In genomic region chr5:122693963-122694362, GRCh38 we compare ENCODE assay signal across 25 cellular contexts.
"Had no signal": no experiment of that assay in that cellular context is flagged by ENCODE, and none has a peak within 500 bp of the region (broad histone marks: within the 10 kb centered on the region; RNA-seq: fewer than 3 reads in every experiment).

No MANE protein-coding gene starts in this region.

- H3K36me3 ChIP-seq: MG63 had no signal

- H3K4me2 ChIP-seq: SK-N-SH had no signal

- H3K27ac ChIP-seq: RWPE1 had no signal

- ATAC-seq: HepG2, Panc1, PC-3, T-cell had no signal

- DNase-seq: IMR-90; Karpas-422; KG1; MG63; NCI-H1092; NCI-H1436; NCI-H187; NCI-H2029; NCI-H2081 treated with DMSO at 0.1 percent for 48 hours; NCI-H2171; NCI-H226; NCI-H446; NCI-H510A; NCI-H524 treated with DMSO at 0.1 percent for 48 hours; NCI-H69; NCI-H774; NK-92 treated with Interleukin-12 subunit alpha and Interleukin-12 subunit beta, amount 100 ng/mL, for 24 hours; PC-3; SHP77; SK-N-SH; SW 1271; T-cell had no signal

- H3K9ac ChIP-seq: SK-N-SH had no signal

- H3K4me3 ChIP-seq: MG63 had no signal

- H3K9me3 ChIP-seq: MG63, SK-N-SH had no signal
